In the genomic region with DNA sequence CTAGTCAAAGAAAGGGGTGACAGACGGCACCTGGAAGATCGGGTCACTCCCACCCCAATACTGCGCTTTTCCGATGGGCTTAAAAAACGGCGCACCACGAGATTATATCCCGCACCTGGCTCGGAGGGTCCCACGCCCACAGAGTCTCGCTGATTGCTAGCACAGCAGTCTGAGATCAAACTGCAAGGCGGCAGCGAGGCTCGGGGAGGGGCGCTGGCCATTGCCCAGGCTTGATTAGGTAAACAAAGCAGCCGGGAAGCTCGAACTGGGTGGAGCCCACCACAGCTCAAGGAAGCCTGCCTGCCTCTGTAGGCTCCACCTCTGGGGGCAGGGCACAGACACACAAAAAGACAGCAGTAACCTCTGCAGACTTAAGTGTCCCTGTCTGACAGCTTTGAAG, we compare ENCODE assay signal across 3 cellular contexts. TPM values are rescaled to one million over a fixed set of nuclear protein-coding genes. Genes with fewer than 3 reads are reported as not detected.
"Had no signal": no experiment of that assay in that cellular context is flagged by ENCODE, and none has a peak within 500 bp of the region (broad histone marks: within the 10 kb centered on the region; RNA-seq: fewer than 3 reads in every experiment).

No MANE protein-coding gene starts in this region.

RNA-seq across cellular contexts. Expression of gene FOXD4, which starts 21.7 kb away (rescaled TPM):
- total RNA-seq: GM23248, H4, H7 had no signal
